In genomic region chr3:112351823-112352222, GRCh38 we compare ENCODE assay signal across 20 cellular contexts. TPM values are rescaled to one million over a fixed set of nuclear protein-coding genes. Genes with fewer than 3 reads are reported as not detected.
A peak's percentile ranks its signal among the peaks of the same experiment; 100 is the strongest.
DNase-seq lines count a peak whose midpoint lies in the region; ATAC-seq and TF ChIP-seq lines count a peak whose summit lies in the region.
"Had no signal": no experiment of that assay in that cellular context is flagged by ENCODE, and none has a peak within 500 bp of the region (broad histone marks: within the 10 kb centered on the region; RNA-seq: fewer than 3 reads in every experiment).

No MANE protein-coding gene starts in this region.

- POLR2A ChIA-PET in activated B cell treated with CpG ODN at 0.5 μM for 24 hours (lab: Charles Lee) = interaction anchor here (0.6 to 0.7 kb wide), 2 partner anchors 20 kb away, joined by 3 to 5 read pairs; no protein-coding TSS in a partner anchor

- intact Hi-C loops in activated B cell treated with CpG ODN at 0.5 μM for 24 hours (cut with micrococcal nuclease) = loop anchor here (2.0 to 5.0 kb wide), 2 partner anchors 17 to 35 kb away; no protein-coding TSS in a partner anchor

- H3K27ac Mint-ChIP-seq in activated naive CD4-positive, alpha-beta T cell treated with anti-CD3 and anti-CD28 coated beads, Interleukin-2, amount 50 U/mL, for 24 hours = peak overlapping the region; percentile 68
- no peak overlapping the region for H3K27ac Mint-ChIP-seq in activated naive CD4-positive, alpha-beta T cell treated with anti-CD3 and anti-CD28 coated beads, Interleukin-2, amount 10 ng/mL, durations not matched to agents 7 days and 5 days
- H3K27ac Mint-ChIP-seq in activated B cell treated with CpG ODN at 0.5 μM for 24 hours = peak overlapping the region; percentile 22
- peak overlapping the region; percentile 20 for H3K27ac Mint-ChIP-seq in stimulated activated memory B cell treated with anti-CD40 and anti-IgM and Interleukin-4, amounts not matched to agents 10 μg/mL and 1 μg/mL and 100 μg/mL, for 72 hours

- CTCF ChIA-PET in activated naive CD4-positive, alpha-beta T cell treated with anti-CD3 and anti-CD28 coated beads, Interleukin-2, amount 10 ng/mL, durations not matched to agents 7 days and 5 days (lab: Charles Lee) = interaction anchor here (1.5 kb wide), 1 partner anchor 19 kb away, joined by 5 read pairs; the partner anchor contains the start of gene CD200
- CTCF ChIA-PET in activated B cell treated with CpG ODN at 0.5 μM for 24 hours (lab: Charles Lee) = no interaction called here

- ATAC-seq in activated B cell treated with CpG ODN at 0.5 μM for 24 hours (ENCODE audit: low read depth) (no peak), GM19397 (IDR thresholded peaks at IDR 0.05; ENCODE audit: unreplicated experiment) (no peak)
- no peak for ATAC-seq in stimulated activated memory B cell treated with anti-CD40 and anti-IgM and Interleukin-4, amounts not matched to agents 10 μg/mL and 1 μg/mL and 100 μg/mL, for 72 hours
- ATAC-seq: A549, left colon had no signal

- TF ChIP-seq CTCF in activated B cell treated with CpG ODN at 0.5 μM for 24 hours (IDR thresholded peaks at IDR 0.05) = no peak

- no peak for DNase-seq in activated naive CD4-positive, alpha-beta T cell treated with anti-CD3 and anti-CD28 coated beads, Interleukin-2, amount 10 ng/mL, durations not matched to agents 7 days and 5 days
- DNase-seq in NCI-H1436 treated with DMSO at 0.1 percent for 48 hours (lab: John Stamatoyannopoulos, UW) (peak; percentile 99), activated B cell treated with CpG ODN at 0.5 μM for 24 hours (no peak), hypothalamus (lab: John Stamatoyannopoulos, UW) (no peak)
- DNase-seq in stimulated activated CD4-positive, alpha-beta T cell treated with anti-CD3 and anti-CD28 coated beads, Interleukin-12 subunit alpha, Interleukin-12 subunit beta, amount 100 ng/mL, for 4 hours = no peak
- DNase-seq: activated CD8-positive, alpha-beta memory T cell treated with anti-CD3 and anti-CD28 coated beads for 24 hours; CD8-positive, alpha-beta memory T cell; H7; hippocampal formation; left colon; NCI-H1048; ovary; small intestine; stimulated activated naive CD4-positive, alpha-beta T cell treated with Interleukin-2 at 50 U/mL for 16 hours; SW 1271; upper lobe of left lung had no signal

- peaks cover 43% of the 10 kb centered on the region for H3K4me1 Mint-ChIP-seq in activated naive CD4-positive, alpha-beta T cell treated with anti-CD3 and anti-CD28 coated beads, Interleukin-2, amount 50 U/mL, for 24 hours
- H3K4me1 Mint-ChIP-seq in activated naive CD4-positive, alpha-beta T cell treated with anti-CD3 and anti-CD28 coated beads, Interleukin-2, amount 10 ng/mL, durations not matched to agents 7 days and 5 days = peaks cover 16% of the 10 kb centered on the region
- H3K4me1 Mint-ChIP-seq in activated B cell treated with CpG ODN at 0.5 μM for 24 hours = peaks cover 34% of the 10 kb centered on the region
- H3K4me1 Mint-ChIP-seq in stimulated activated memory B cell treated with anti-CD40 and anti-IgM and Interleukin-4, amounts not matched to agents 10 μg/mL and 1 μg/mL and 100 μg/mL, for 72 hours = peaks cover 11% of the 10 kb centered on the region

- no peaks in the 10 kb centered on the region for H3K27me3 Mint-ChIP-seq in activated naive CD4-positive, alpha-beta T cell treated with anti-CD3 and anti-CD28 coated beads, Interleukin-2, amount 50 U/mL, for 24 hours
- H3K27me3 Mint-ChIP-seq in activated naive CD4-positive, alpha-beta T cell treated with anti-CD3 and anti-CD28 coated beads, Interleukin-2, amount 10 ng/mL, durations not matched to agents 7 days and 5 days = no peaks in the 10 kb centered on the region
- H3K27me3 Mint-ChIP-seq in activated B cell treated with CpG ODN at 0.5 μM for 24 hours = no peaks in the 10 kb centered on the region
- H3K27me3 Mint-ChIP-seq in stimulated activated memory B cell treated with anti-CD40 and anti-IgM and Interleukin-4, amounts not matched to agents 10 μg/mL and 1 μg/mL and 100 μg/mL, for 72 hours = no peaks in the 10 kb centered on the region
- H3K27me3 Mint-ChIP-seq: CD8-positive, alpha-beta memory T cell had no signal

- no peaks in the 10 kb centered on the region for H3K9me3 Mint-ChIP-seq in activated naive CD4-positive, alpha-beta T cell treated with anti-CD3 and anti-CD28 coated beads, Interleukin-2, amount 50 U/mL, for 24 hours
- H3K9me3 Mint-ChIP-seq in activated naive CD4-positive, alpha-beta T cell treated with anti-CD3 and anti-CD28 coated beads, Interleukin-2, amount 10 ng/mL, durations not matched to agents 7 days and 5 days = no peaks in the 10 kb centered on the region
- H3K9me3 Mint-ChIP-seq in activated B cell treated with CpG ODN at 0.5 μM for 24 hours = no peaks in the 10 kb centered on the region
- H3K9me3 Mint-ChIP-seq in stimulated activated memory B cell treated with anti-CD40 and anti-IgM and Interleukin-4, amounts not matched to agents 10 μg/mL and 1 μg/mL and 100 μg/mL, for 72 hours = no peaks in the 10 kb centered on the region
- H3K9me3 Mint-ChIP-seq: CD8-positive, alpha-beta memory T cell had no signal

- H3K36me3 Mint-ChIP-seq in activated naive CD4-positive, alpha-beta T cell treated with anti-CD3 and anti-CD28 coated beads, Interleukin-2, amount 50 U/mL, for 24 hours = peaks cover 54% of the 10 kb centered on the region
- H3K36me3 Mint-ChIP-seq in activated naive CD4-positive, alpha-beta T cell treated with anti-CD3 and anti-CD28 coated beads, Interleukin-2, amount 10 ng/mL, durations not matched to agents 7 days and 5 days = peaks cover 66% of the 10 kb centered on the region
- H3K36me3 Mint-ChIP-seq in activated B cell treated with CpG ODN at 0.5 μM for 24 hours (ENCODE audit: low read depth) = peaks cover 83% of the 10 kb centered on the region
- peaks cover 45% of the 10 kb centered on the region for H3K36me3 Mint-ChIP-seq in stimulated activated memory B cell treated with anti-CD40 and anti-IgM and Interleukin-4, amounts not matched to agents 10 μg/mL and 1 μg/mL and 100 μg/mL, for 72 hours
- H3K36me3 Mint-ChIP-seq: CD8-positive, alpha-beta memory T cell had no signal

- no peak overlapping the region for H3K4me3 Mint-ChIP-seq in activated naive CD4-positive, alpha-beta T cell treated with anti-CD3 and anti-CD28 coated beads, Interleukin-2, amount 50 U/mL, for 24 hours
- no peak overlapping the region for H3K4me3 Mint-ChIP-seq in activated naive CD4-positive, alpha-beta T cell treated with anti-CD3 and anti-CD28 coated beads, Interleukin-2, amount 10 ng/mL, durations not matched to agents 7 days and 5 days
- H3K4me3 Mint-ChIP-seq in activated B cell treated with CpG ODN at 0.5 μM for 24 hours = no peak overlapping the region
- no peak overlapping the region for H3K4me3 Mint-ChIP-seq in stimulated activated memory B cell treated with anti-CD40 and anti-IgM and Interleukin-4, amounts not matched to agents 10 μg/mL and 1 μg/mL and 100 μg/mL, for 72 hours
- H3K4me3 Mint-ChIP-seq: CD8-positive, alpha-beta memory T cell had no signal

RNA-seq across cellular contexts. Expression of gene CD200, which starts 18.9 kb away (rescaled TPM):
- total RNA-seq in activated B cell treated with CpG ODN at 0.5 μM for 24 hours = 19.0 and 19.4 TPM in 2 replicates

RNA-seq across cellular contexts. Expression of gene SLC9C1, which starts 57.8 kb away (rescaled TPM):
- 0.24 and 0.58 TPM in 2 replicates for total RNA-seq in activated B cell treated with CpG ODN at 0.5 μM for 24 hours
- total RNA-seq: CD8-positive, alpha-beta memory T cell; upper lobe of left lung had no signal
